Comparison of ENCODE assay signal across 1 cellular context in genomic region chr9:135544981-135545635, GRCh38.
A peak's percentile ranks its signal among the peaks of the same experiment; 100 is the strongest.
TF ChIP-seq lines count a peak whose summit lies in the region.

No MANE protein-coding gene starts in this region.

TF ChIP-seq in HepG2, 621 proteins besides CTCF, POLR2A, EP300 and RAD21:
- TF ChIP-seq XBP1 (CRISPR knock-in tag; IDR thresholded peaks at IDR 0.05) (no peak), THAP9 (CRISPR knock-in tag; IDR thresholded peaks at IDR 0.05; ENCODE audit: borderline replicate concordance) (no peak), MXD4 (CRISPR knock-in tag; IDR thresholded peaks at IDR 0.05) (no peak), USF2 (IDR thresholded peaks at IDR 0.05; ENCODE audit: low read depth, low read length) (peak; percentile 47), USF2 (CRISPR knock-in tag; IDR thresholded peaks at IDR 0.05; ENCODE audit: borderline replicate concordance) (no peak), PAWR (CRISPR knock-in tag; IDR thresholded peaks at IDR 0.05; ENCODE audit: borderline replicate concordance) (no peak), SRY (CRISPR knock-in tag; IDR thresholded peaks at IDR 0.05) (no peak), ZNF569 (CRISPR knock-in tag; IDR thresholded peaks at IDR 0.05; ENCODE audit: borderline replicate concordance) (no peak), PRMT3 (CRISPR knock-in tag; IDR thresholded peaks at IDR 0.05; ENCODE audit: borderline replicate concordance, low read depth) (no peak)
- TF ChIP-seq, protein P1, sequence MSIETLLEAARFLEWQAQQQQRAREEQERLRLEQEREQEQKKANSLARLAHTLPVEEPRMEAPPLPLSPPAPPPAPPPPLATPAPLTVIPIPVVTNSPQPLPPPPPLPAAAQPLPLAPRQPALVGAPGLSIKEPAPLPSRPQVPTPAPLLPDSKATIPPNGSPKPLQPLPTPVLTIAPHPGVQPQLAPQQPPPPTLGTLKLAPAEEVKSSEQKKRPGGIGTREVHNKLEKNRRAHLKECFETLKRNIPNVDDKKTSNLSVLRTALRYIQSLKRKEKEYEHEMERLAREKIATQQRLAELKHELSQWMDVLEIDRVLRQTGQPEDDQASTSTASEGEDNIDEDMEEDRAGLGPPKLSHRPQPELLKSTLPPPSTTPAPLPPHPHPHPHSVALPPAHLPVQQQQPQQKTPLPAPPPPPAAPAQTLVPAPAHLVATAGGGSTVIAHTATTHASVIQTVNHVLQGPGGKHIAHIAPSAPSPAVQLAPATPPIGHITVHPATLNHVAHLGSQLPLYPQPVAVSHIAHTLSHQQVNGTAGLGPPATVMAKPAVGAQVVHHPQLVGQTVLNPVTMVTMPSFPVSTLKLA (IDR thresholded peaks at IDR 0.05) = peak; percentile 52; the same call in 1 of the 2 replicates
